Comparison of ENCODE assay signal across 8 cellular contexts in genomic region chr2:169480079-169480465, GRCh38. TPM values are rescaled to one million over a fixed set of nuclear protein-coding genes. Genes with fewer than 3 reads are reported as not detected.
DNase-seq lines count a peak whose midpoint lies in the region; ATAC-seq, FAIRE-seq and TF ChIP-seq lines count a peak whose summit lies in the region.

No MANE protein-coding gene starts in this region.

- ATAC-seq in activated T-cell treated with anti-CD3 and anti-CD28 coated beads, Interleukin-2, amount 50 U/mL, for 72 hours (replicated peaks in 1 of 2) = peak in 1 of 2 donors; percentile 8

- intact Hi-C loops in activated T-helper 2 cell treated with anti-CD3 and anti-CD28 coated beads, Interferon-gamma antibody, Interleukin-2, Interleukin-4, amounts not matched to agents 10 μg/mL and 5 μg/mL and 100 μg/mL, durations not matched to agents 14 hours and 24 hours and 36 hours (cut with micrococcal nuclease) = no loop called here
- intact Hi-C loops in posterior vena cava (cut with DNase I) = no loop called here

- peak overlapping the region; percentile 80 for H3K9ac ChIP-seq in keratinocyte (ENCODE audit: control insufficient read depth, extremely low read depth, insufficient read depth, low read length)

- H3K27me3 Mint-ChIP-seq in activated T-cell treated with anti-CD3 and anti-CD28 coated beads, Interleukin-2, amount 50 U/mL, for 72 hours (ENCODE audit: low read depth) = no peaks in the 10 kb centered on the region
- no peaks in the 10 kb centered on the region for H3K27me3 Mint-ChIP-seq in activated T-helper 2 cell treated with anti-CD3 and anti-CD28 coated beads, Interferon-gamma antibody, Interleukin-2, Interleukin-4, amounts not matched to agents 10 μg/mL and 5 μg/mL and 100 μg/mL, durations not matched to agents 14 hours and 24 hours and 36 hours (ENCODE audit: low read depth)

- no peaks in the 10 kb centered on the region for H3K9me1 ChIP-seq in keratinocyte (ENCODE audit: control insufficient read depth, extremely low read depth, insufficient read depth, low read length)

- H3K4me1 Mint-ChIP-seq in activated T-cell treated with anti-CD3 and anti-CD28 coated beads, Interleukin-2, amount 50 U/mL, for 72 hours (ENCODE audit: low read depth) = peaks cover 17% of the 10 kb centered on the region
- H3K4me1 Mint-ChIP-seq in activated T-helper 2 cell treated with anti-CD3 and anti-CD28 coated beads, Interferon-gamma antibody, Interleukin-2, Interleukin-4, amounts not matched to agents 10 μg/mL and 5 μg/mL and 100 μg/mL, durations not matched to agents 14 hours and 24 hours and 36 hours (ENCODE audit: low read depth) = peaks cover 12% of the 10 kb centered on the region

- peak overlapping the region; percentile 91 to 97 for H3K4me3 Mint-ChIP-seq in activated T-cell treated with anti-CD3 and anti-CD28 coated beads, Interleukin-2, amount 50 U/mL, for 72 hours
- H3K4me3 Mint-ChIP-seq in activated T-helper 2 cell treated with anti-CD3 and anti-CD28 coated beads, Interferon-gamma antibody, Interleukin-2, Interleukin-4, amounts not matched to agents 10 μg/mL and 5 μg/mL and 100 μg/mL, durations not matched to agents 14 hours and 24 hours and 36 hours (ENCODE audit: low read depth) = peak overlapping the region; percentile 88

- no peak for TF ChIP-seq POLR2A in tibial nerve (IDR thresholded peaks at IDR 0.05)

- no peaks in the 10 kb centered on the region for H3K9me3 Mint-ChIP-seq in activated T-cell treated with anti-CD3 and anti-CD28 coated beads, Interleukin-2, amount 50 U/mL, for 72 hours
- H3K9me3 Mint-ChIP-seq in activated T-helper 2 cell treated with anti-CD3 and anti-CD28 coated beads, Interferon-gamma antibody, Interleukin-2, Interleukin-4, amounts not matched to agents 10 μg/mL and 5 μg/mL and 100 μg/mL, durations not matched to agents 14 hours and 24 hours and 36 hours = no peaks in the 10 kb centered on the region

- H3K27ac ChIP-seq in keratinocyte (ENCODE audit: control insufficient read depth, insufficient read depth, low read length) (peak overlapping the region; percentile 58), tibial nerve (peak overlapping the region; percentile 0 to 85 (median 76))

- dilution Hi-C loops in keratinocyte (cut with MboI; ENCODE audit: extremely low pct_ligation_motif_present, low sequenced_read_pairs) = no loop called here

- H3K27me3 ChIP-seq in keratinocyte (ENCODE audit: control insufficient read depth, extremely low read depth, insufficient read depth, low read length) (no peaks in the 10 kb centered on the region), tibial nerve (no peaks in the 10 kb centered on the region)

- H3K27ac Mint-ChIP-seq in activated T-cell treated with anti-CD3 and anti-CD28 coated beads, Interleukin-2, amount 50 U/mL, for 72 hours = no peak overlapping the region
- H3K27ac Mint-ChIP-seq in activated T-helper 2 cell treated with anti-CD3 and anti-CD28 coated beads, Interferon-gamma antibody, Interleukin-2, Interleukin-4, amounts not matched to agents 10 μg/mL and 5 μg/mL and 100 μg/mL, durations not matched to agents 14 hours and 24 hours and 36 hours = no peak overlapping the region

- TF ChIP-seq EP300 in tibial nerve (IDR thresholded peaks at IDR 0.05) = no peak

- no peaks in the 10 kb centered on the region for H3K36me3 Mint-ChIP-seq in activated T-cell treated with anti-CD3 and anti-CD28 coated beads, Interleukin-2, amount 50 U/mL, for 72 hours (ENCODE audit: insufficient read depth in 2 of 2)
- no peaks in the 10 kb centered on the region for H3K36me3 Mint-ChIP-seq in activated T-helper 2 cell treated with anti-CD3 and anti-CD28 coated beads, Interferon-gamma antibody, Interleukin-2, Interleukin-4, amounts not matched to agents 10 μg/mL and 5 μg/mL and 100 μg/mL, durations not matched to agents 14 hours and 24 hours and 36 hours (ENCODE audit: low read depth)

- H3K4me1 ChIP-seq in keratinocyte (ENCODE audit: control insufficient read depth, extremely low read depth, insufficient read depth, low read length) (peaks cover 6% of the 10 kb centered on the region), tibial nerve (peaks cover 0 to 25% (median 10%) of the 10 kb centered on the region in 4 donors)

- peak overlapping the region; percentile 99 for H2AFZ ChIP-seq in keratinocyte (ENCODE audit: control insufficient read depth, low read length)

- 30% methylated on average over 9 of the region's 9 CpGs for WGBS in tibial nerve, 2 donors

- H3K4me2 ChIP-seq in keratinocyte (ENCODE audit: control insufficient read depth, extremely low read depth, insufficient read depth, low read depth, low read length) = peak overlapping the region; percentile 93

- H4K20me1 ChIP-seq in keratinocyte (ENCODE audit: control insufficient read depth, extremely low read depth, insufficient read depth, low read length) = no peaks in the 10 kb centered on the region

- peak; percentile 85 for FAIRE-seq in keratinocyte (lab: Jason Lieb, UNC)

- TF ChIP-seq CTCF in keratinocyte (optimal IDR thresholded peaks at IDR 0.05 in 1 of 3, IDR thresholded peaks at IDR 0.05 in 1 of 3, conservative IDR thresholded peaks at IDR 0.05 in 1 of 3; ENCODE audit: extremely low read depth in 1 of 3, insufficient read depth in 2 of 3, low read length in 3 of 3) (no peak), tibial nerve (IDR thresholded peaks at IDR 0.05) (no peak)

- H3K9me3 ChIP-seq in keratinocyte (ENCODE audit: control insufficient read depth, low read depth, low read length) (no peaks in the 10 kb centered on the region), tibial nerve (no peaks in the 10 kb centered on the region)

- H3K79me2 ChIP-seq in keratinocyte (ENCODE audit: control insufficient read depth, insufficient read depth, low read length) = no peaks in the 10 kb centered on the region

- DNase-seq in activated T-cell treated with anti-CD3 and anti-CD28 coated beads, Interleukin-2, amount 50 U/mL, for 72 hours = no peak
- no peak for DNase-seq in activated T-cell treated with anti-CD3 and anti-CD28 coated beads, Interleukin-2, amount 50 U/mL, for 1 hour
- DNase-seq in activated T-helper 2 cell treated with anti-CD3 and anti-CD28 coated beads, Interferon-gamma antibody, Interleukin-2, Interleukin-4, amounts not matched to agents 10 μg/mL and 5 μg/mL and 100 μg/mL, durations not matched to agents 14 hours and 24 hours and 36 hours (ENCODE audit: low spot score) = no peak
- DNase-seq in keratinocyte (ENCODE audit: low read depth, low spot score) = no peak
- DNase-seq in tibial nerve (ENCODE audit: low spot score in 2 of 2) = no peak
- DNase-seq in activated CD4-positive, alpha-beta T cell treated with anti-CD3 and anti-CD28 coated beads for 1 hour = no peak
- no peak for DNase-seq in activated CD4-positive, alpha-beta T cell treated with anti-CD3 and anti-CD28 coated beads for 4 hours
- DNase-seq in posterior vena cava (ENCODE audit: low spot score) = no peak

- H3K4me3 ChIP-seq in keratinocyte (ENCODE audit: control insufficient read depth in 2 of 3, extremely low read depth in 1 of 3, insufficient read depth in 2 of 3, low read depth in 1 of 3, low read length in 3 of 3) = peak overlapping the region; percentile 63 to 73 (median 65)
- peak overlapping the region; percentile 42 to 78 (median 66) for H3K4me3 ChIP-seq in tibial nerve

- H3K36me3 ChIP-seq in keratinocyte (ENCODE audit: control insufficient read depth in 2 of 2, extremely low read depth in 1 of 2, insufficient read depth in 2 of 2, low read length in 2 of 2) = peaks cover 0 to 3% of the 10 kb centered on the region in 2 experiments
- peaks cover 0 to 27% (median 0%) of the 10 kb centered on the region in 3 donors for H3K36me3 ChIP-seq in tibial nerve

RNA-seq across cellular contexts. Expression of gene BBS5, which starts 0.8 kb away (rescaled TPM):
- total RNA-seq in activated T-cell treated with anti-CD3 and anti-CD28 coated beads, Interleukin-2, amount 50 U/mL, for 72 hours = 1 to 10 TPM; 2.2 to 3.5 TPM
- 3.2 and 3.3 TPM in 2 replicates for total RNA-seq in activated T-helper 2 cell treated with anti-CD3 and anti-CD28 coated beads, Interferon-gamma antibody, Interleukin-2, Interleukin-4, amounts not matched to agents 10 μg/mL and 5 μg/mL and 100 μg/mL, durations not matched to agents 14 hours and 24 hours and 36 hours
- 2.0 to 2.4 TPM (median 2.1 TPM) in 3 replicates for polyA plus RNA-seq in keratinocyte
- 0.45 TPM for polyA plus RNA-seq in keratinocyte (2011; ENCODE audit: low read depth)
- polyA plus RNA-seq in keratinocyte (2011; cell fraction: cytosol; rRNA removed) = 1.5 and 2.9 TPM in 2 replicates
- 4.3 and 5.0 TPM in 2 replicates for polyA plus RNA-seq in keratinocyte (2011; cell fraction: nucleus; rRNA removed)
- polyA plus RNA-seq in keratinocyte (2012; ENCODE audit: low replicate concordance) = 1.6 and 3.6 TPM in 2 replicates
- polyA minus RNA-seq in keratinocyte = 0.90 to 1.8 TPM (median 1.0 TPM) in 3 replicates
- 2.7 TPM for polyA minus RNA-seq in keratinocyte (2011; cell fraction: cytosol; rRNA and poly(A)+ RNA removed)
- 2.7 and 4.3 TPM in 2 replicates for polyA minus RNA-seq in keratinocyte (2011; cell fraction: nucleus; rRNA and poly(A)+ RNA removed)
- 10 to 100 TPM; 14.4 to 21.6 (median 18.8) TPM for total RNA-seq in tibial nerve
- 1 to 10 TPM; 7.8 to 9.8 TPM for total RNA-seq in posterior vena cava

RNA-seq across cellular contexts. Expression of gene KLHL41, which starts 29.4 kb away (rescaled TPM):
- under 1 TPM; 0.09 to 0.34 TPM for total RNA-seq in activated T-cell treated with anti-CD3 and anti-CD28 coated beads, Interleukin-2, amount 50 U/mL, for 72 hours
- 0.14 TPM in 1 of 2 replicates, not detected in the other for total RNA-seq in activated T-helper 2 cell treated with anti-CD3 and anti-CD28 coated beads, Interferon-gamma antibody, Interleukin-2, Interleukin-4, amounts not matched to agents 10 μg/mL and 5 μg/mL and 100 μg/mL, durations not matched to agents 14 hours and 24 hours and 36 hours
- polyA plus RNA-seq in keratinocyte = 0.08 to 0.24 TPM (median 0.18 TPM) in 3 replicates
- polyA plus RNA-seq in keratinocyte (2011; ENCODE audit: low read depth) = not detected
- polyA plus RNA-seq in keratinocyte (2011; cell fraction: cytosol; rRNA removed) = 0.06 and 0.15 TPM in 2 replicates
- 0.27 and 0.40 TPM in 2 replicates for polyA plus RNA-seq in keratinocyte (2011; cell fraction: nucleus; rRNA removed)
- 0.05 TPM in 1 of 2 replicates, not detected in the other for polyA plus RNA-seq in keratinocyte (2012; ENCODE audit: low replicate concordance)
- 0.16 to 0.36 TPM in 2 of 3 replicates, not detected in the other for polyA minus RNA-seq in keratinocyte
- polyA minus RNA-seq in keratinocyte (2011; cell fraction: cytosol; rRNA and poly(A)+ RNA removed) = not detected
- polyA minus RNA-seq in keratinocyte (2011; cell fraction: nucleus; rRNA and poly(A)+ RNA removed) = not detected in 2 replicates
- 1 to 10 TPM in 3 of 4 donors, under 1 TPM in 1; 0.90 to 2.3 (median 1.7) TPM for total RNA-seq in tibial nerve
- total RNA-seq in posterior vena cava = 1 to 10 TPM in 1 of 2 donors, under 1 TPM in 1; 0.60 to 1.1 TPM
